In genomic region chr7:5360451-5360850, GRCh38 we compare ENCODE assay signal across 25 cellular contexts.
"Had no signal": no experiment of that assay in that cellular context is flagged by ENCODE, and none has a peak within 500 bp of the region (broad histone marks: within the 10 kb centered on the region; RNA-seq: fewer than 3 reads in every experiment).

No MANE protein-coding gene starts in this region.

- H3K9me3 ChIP-seq: esophagus squamous epithelium, gastrocnemius medialis, heart left ventricle, right lobe of liver, vagina had no signal

- H3K27ac Mint-ChIP-seq: activated CD8-positive, alpha-beta memory T cell treated with anti-CD3 and anti-CD28 coated beads, Interleukin-2, amount 10 ng/mL, durations not matched to agents 7 days and 5 days; activated CD8-positive, alpha-beta T cell treated with anti-CD3 and anti-CD28 coated beads for 36 hours; activated naive CD4-positive, alpha-beta T cell treated with anti-CD3 and anti-CD28 coated beads, Interleukin-2, amount 50 U/mL, for 72 hours; mesothelial cell of epicardium; nephron had no signal

- H3K27ac ChIP-seq: gastrocnemius medialis, parathyroid adenoma, right lobe of liver, vagina had no signal

- H3K4me3 ChIP-seq: esophagus squamous epithelium, gastrocnemius medialis, heart left ventricle, lung, right lobe of liver, vagina had no signal

- H3K27me3 ChIP-seq: esophagus squamous epithelium, gastrocnemius medialis, heart left ventricle, right lobe of liver, vagina had no signal

- H3K27me3 Mint-ChIP-seq: activated CD4-positive, alpha-beta T cell treated with anti-CD3 and anti-CD28 coated beads, Interleukin-2, amount 10 ng/mL, durations not matched to agents 7 days and 5 days; activated CD8-positive, alpha-beta memory T cell treated with anti-CD3 and anti-CD28 coated beads, Interleukin-2, amount 10 ng/mL, durations not matched to agents 7 days and 5 days; activated CD8-positive, alpha-beta T cell treated with anti-CD3 and anti-CD28 coated beads for 36 hours had no signal

- H3K4me1 Mint-ChIP-seq: nephron had no signal

- DNase-seq: activated CD4-positive, alpha-beta T cell treated with anti-CD3 and anti-CD28 coated beads, Interleukin-2, amount 10 ng/mL, durations not matched to agents 7 days and 5 days; activated CD8-positive, alpha-beta memory T cell treated with anti-CD3 and anti-CD28 coated beads, Interleukin-2, amount 10 ng/mL, durations not matched to agents 7 days and 5 days; activated CD8-positive, alpha-beta T cell treated with anti-CD3 and anti-CD28 coated beads for 36 hours; activated gamma-delta T cell; activated T-cell treated with anti-CD3 and anti-CD28 coated beads for 4 hours; aorta; dermis blood vessel endothelial cell; effector CD8-positive, alpha-beta T cell; esophagus squamous epithelium; gastrocnemius medialis; heart left ventricle; left cardiac atrium; right lobe of liver; small intestine; stimulated activated CD4-positive, alpha-beta T cell treated with anti-CD3 and anti-CD28 coated beads, Interleukin-2, amount 100 ng/mL, for 24 hours; trophoblast cell had no signal

- ATAC-seq: activated CD4-positive, CD25-positive, alpha-beta regulatory T cell treated with anti-CD3 and anti-CD28 coated beads, Interleukin-2, amount 50 U/mL, for 24 hours; activated CD8-positive, alpha-beta memory T cell treated with anti-CD3 and anti-CD28 coated beads, Interleukin-2, amount 10 ng/mL, durations not matched to agents 7 days and 5 days; activated CD8-positive, alpha-beta T cell treated with anti-CD3 and anti-CD28 coated beads for 36 hours; activated naive CD4-positive, alpha-beta T cell treated with anti-CD3 and anti-CD28 coated beads, Interleukin-2, amount 50 U/mL, for 72 hours; gastrocnemius medialis; left cardiac atrium; stimulated activated effector memory CD8-positive, alpha-beta T cell treated with anti-CD3 and anti-CD28 coated beads, Interleukin-12 subunit alpha, Interleukin-12 subunit beta, amount 100 ng/mL, for 72 hours had no signal

- H3K4me3 Mint-ChIP-seq: activated CD4-positive, alpha-beta T cell treated with anti-CD3 and anti-CD28 coated beads, Interleukin-2, amount 10 ng/mL, durations not matched to agents 7 days and 5 days; activated CD8-positive, alpha-beta memory T cell treated with anti-CD3 and anti-CD28 coated beads, Interleukin-2, amount 10 ng/mL, durations not matched to agents 7 days and 5 days; activated CD8-positive, alpha-beta T cell treated with anti-CD3 and anti-CD28 coated beads for 36 hours; brain; mesothelial cell of epicardium; nephron; stimulated activated effector memory CD8-positive, alpha-beta T cell treated with anti-CD3 and anti-CD28 coated beads, Interleukin-12 subunit alpha, Interleukin-12 subunit beta, amount 100 ng/mL, for 72 hours had no signal

- H3K9ac ChIP-seq: parathyroid adenoma had no signal

- H3K9me3 Mint-ChIP-seq: activated CD4-positive, alpha-beta T cell treated with anti-CD3 and anti-CD28 coated beads, Interleukin-2, amount 10 ng/mL, durations not matched to agents 7 days and 5 days; activated CD8-positive, alpha-beta T cell treated with anti-CD3 and anti-CD28 coated beads for 36 hours; activated naive CD4-positive, alpha-beta T cell treated with anti-CD3 and anti-CD28 coated beads, Interleukin-2, amount 50 U/mL, for 72 hours; brain; mesothelial cell of epicardium; nephron; stimulated activated effector memory CD8-positive, alpha-beta T cell treated with anti-CD3 and anti-CD28 coated beads, Interleukin-12 subunit alpha, Interleukin-12 subunit beta, amount 100 ng/mL, for 72 hours had no signal
